ENCODE assay signal across 1 cellular context in genomic region chr1:225454733-225455132, GRCh38.
TF ChIP-seq lines count a peak whose summit lies in the region.

No MANE protein-coding gene starts in this region.

TF ChIP-seq in HEK293, 187 proteins besides CTCF, POLR2A, EP300 and RAD21 (continued from another document and continues in another):
- peak; percentile 49; the same call in 1 of the 2 replicates for TF ChIP-seq ZBTB6 (tag by site-specific recombination; IDR thresholded peaks at IDR 0.05)
- 0 out of 2 replicates have a peak, but pooled peaks have one; percentile 17 for TF ChIP-seq TSHZ1 (tag by site-specific recombination; IDR thresholded peaks at IDR 0.05; ENCODE audit: borderline replicate concordance)
- TF ChIP-seq ZNF416 (tag by site-specific recombination; IDR thresholded peaks at IDR 0.05) = no peak
- no peak for TF ChIP-seq PRDM6 (tag by site-specific recombination; IDR thresholded peaks at IDR 0.05)
- no peak for TF ChIP-seq KLF10 (tag by site-specific recombination; IDR thresholded peaks at IDR 0.05)
- no peak for TF ChIP-seq ZBTB11 (tag by site-specific recombination; conservative IDR thresholded peaks at IDR 0.05; ENCODE audit: low read depth)
- no peak for TF ChIP-seq ZNF394 (tag by site-specific recombination; IDR thresholded peaks at IDR 0.05; ENCODE audit: borderline replicate concordance)
- no peak for TF ChIP-seq GLI4 (tag by site-specific recombination; IDR thresholded peaks at IDR 0.05)
- 0 out of 2 replicates have a peak, but pooled peaks have one; percentile 8 for TF ChIP-seq ZNF24 (tag by site-specific recombination; IDR thresholded peaks at IDR 0.05)
- TF ChIP-seq ZNF433 (tag by site-specific recombination; IDR thresholded peaks at IDR 0.05; ENCODE audit: low read depth) = no peak; the same call in 1 of the 2 replicates
- no peak for TF ChIP-seq ZNF239 (tag by site-specific recombination; IDR thresholded peaks at IDR 0.05)
- TF ChIP-seq ZNF785 (tag by site-specific recombination; IDR thresholded peaks at IDR 0.05) = no peak
- TF ChIP-seq ZNF692 (tag by site-specific recombination; IDR thresholded peaks at IDR 0.05) = peak; percentile 29; the same call in 1 of the 2 replicates
- no peak for TF ChIP-seq ZSCAN16 (tag by site-specific recombination; IDR thresholded peaks at IDR 0.05)
- TF ChIP-seq ZIC2 (tag by site-specific recombination; IDR thresholded peaks at IDR 0.05) = no peak
- TF ChIP-seq ZNF596 (tag by site-specific recombination; IDR thresholded peaks at IDR 0.05) = no peak
- TF ChIP-seq AEBP2 (tag by site-specific recombination; IDR thresholded peaks at IDR 0.05; ENCODE audit: borderline replicate concordance) = no peak
- TF ChIP-seq KLF8 (tag by site-specific recombination; IDR thresholded peaks at IDR 0.05) = no peak
- TF ChIP-seq ZNF658 (tag by site-specific recombination; IDR thresholded peaks at IDR 0.05) = no peak
- TF ChIP-seq ZBTB17 (tag by site-specific recombination; IDR thresholded peaks at IDR 0.05) = no peak
- no peak for TF ChIP-seq REPIN1 (tag by site-specific recombination; IDR thresholded peaks at IDR 0.05; ENCODE audit: low read depth)
- TF ChIP-seq ZFHX2 (tag by site-specific recombination; conservative IDR thresholded peaks at IDR 0.05) = peak; percentile 95
- TF ChIP-seq ZNF223 (tag by site-specific recombination; IDR thresholded peaks at IDR 0.05) = no peak
- TF ChIP-seq PRDM10 (tag by site-specific recombination; IDR thresholded peaks at IDR 0.05) = no peak
- no peak for TF ChIP-seq ZNF354C (tag by site-specific recombination; IDR thresholded peaks at IDR 0.05; ENCODE audit: borderline replicate concordance, low read depth)
- no peak for TF ChIP-seq ZNF248 (tag by site-specific recombination; IDR thresholded peaks at IDR 0.05)
- TF ChIP-seq PATZ1 (tag by site-specific recombination; IDR thresholded peaks at IDR 0.05) = no peak
- TF ChIP-seq ZNF639 (tag by site-specific recombination; IDR thresholded peaks at IDR 0.05) = no peak
- no peak for TF ChIP-seq ZNF341 (tag by site-specific recombination; IDR thresholded peaks at IDR 0.05; ENCODE audit: low read depth)
- no peak for TF ChIP-seq ZNF501 (tag by site-specific recombination; IDR thresholded peaks at IDR 0.05)
- peak; percentile 94 for TF ChIP-seq ZNF600 (tag by site-specific recombination; IDR thresholded peaks at IDR 0.05)
- TF ChIP-seq PBX3 (CRISPR knock-in tag; IDR thresholded peaks at IDR 0.05) = no peak
